8 cellular contexts compared by ENCODE assay signal in the genomic region with DNA sequence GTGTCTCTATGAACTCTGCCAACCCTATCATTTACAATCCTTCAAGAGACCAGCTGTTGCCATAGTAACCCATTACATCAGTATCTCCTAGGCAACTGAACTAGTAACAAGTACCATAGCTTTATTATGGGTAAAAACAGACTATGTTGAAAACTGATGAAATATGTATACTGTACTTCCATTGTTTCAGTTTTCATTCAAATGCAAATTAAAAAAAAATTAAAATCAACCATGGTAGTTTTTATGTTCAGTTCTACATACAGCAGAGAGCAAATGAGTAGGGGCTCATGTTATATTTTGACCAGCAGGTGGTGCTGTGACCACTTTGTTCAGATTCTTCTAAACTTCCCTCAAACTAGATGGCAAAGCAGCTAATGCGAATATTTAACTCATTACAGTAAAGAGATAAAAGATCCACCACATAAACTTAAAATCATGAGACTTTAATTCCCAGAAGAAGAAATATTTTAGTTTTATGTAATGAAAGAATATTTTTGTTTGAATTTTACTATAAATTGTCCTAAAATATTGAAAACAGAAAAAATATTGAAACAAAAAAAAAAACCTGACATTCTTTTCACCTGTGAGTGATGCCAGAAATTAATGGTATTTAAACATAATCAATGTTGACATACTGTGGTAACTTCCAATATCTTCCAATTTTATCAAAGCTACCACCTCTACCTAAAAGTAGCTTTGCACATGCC.
DNase-seq lines count a peak whose midpoint lies in the region; ATAC-seq, FAIRE-seq and TF ChIP-seq lines count a peak whose summit lies in the region.

No MANE protein-coding gene starts in this region.

- CTCF ChIA-PET in Caco-2 (lab: Charles Lee) = interaction anchor here (0.6 to 1.3 kb wide), 5 partner anchors 91 to 948 kb away, joined by 3 read pairs; no protein-coding TSS in a partner anchor

- DNase-seq in Caco-2 (peak; percentile 58 to 68), Kasumi-1 (lab: John Stamatoyannopoulos, UW) (peak; percentile 81 to 83), Peyer's patch (peak in 2 of 3 donors; percentile 58 to 88), foreskin keratinocyte (peak; percentile 26 to 66), ovary (peak in 4 of 5 donors; percentile 49 to 84 (median 59)), urothelium cell line (ENCODE audit: low spot score) (peak; percentile 36)

- TF ChIP-seq POLR2A in Peyer's patch (IDR thresholded peaks at IDR 0.05) = no peak
- no peak for TF ChIP-seq POLR2A in ovary (IDR thresholded peaks at IDR 0.05)

- H3K36me3 Mint-ChIP-seq in Caco-2 (ENCODE audit: insufficient read depth, unreplicated experiment) = no peaks in the 10 kb centered on the region
- no peaks in the 10 kb centered on the region for H3K36me3 Mint-ChIP-seq in activated T-helper 17 cell treated with anti-CD3 and anti-CD28 coated beads, Interleukin-2, amount 50 U/mL, for 72 hours (ENCODE audit: low read depth)

- ATAC-seq in GM21529 (IDR thresholded peaks at IDR 0.05; ENCODE audit: unreplicated experiment) = peak; percentile 33
- ATAC-seq in activated T-helper 17 cell treated with anti-CD3 and anti-CD28 coated beads, Interleukin-2, amount 50 U/mL, for 72 hours (replicated peaks) = peak; percentile 60
- ATAC-seq in foreskin keratinocyte = peak; percentile 92

- H3K27ac ChIP-seq in Peyer's patch = no peak overlapping the region
- H3K27ac ChIP-seq in foreskin keratinocyte = no peak overlapping the region
- peak overlapping the region in 1 of 2 donors; percentile 40 for H3K27ac ChIP-seq in ovary

- TF ChIP-seq CTCF in Caco-2 (IDR thresholded peaks at IDR 0.05; ENCODE audit: insufficient read depth in 1 of 2, low read depth in 1 of 2, low read length in 1 of 2, severe bottlenecking in 1 of 2, unreplicated experiment in 1 of 2) (peak; percentile 69 to 73), Peyer's patch (IDR thresholded peaks at IDR 0.05) (peak; percentile 58 to 91 (median 83)), foreskin keratinocyte (conservative IDR thresholded peaks at IDR 0.05) (peak; percentile 91), ovary (IDR thresholded peaks at IDR 0.05) (peak; percentile 51 to 81 (median 80))

- POLR2A ChIA-PET in Caco-2 (lab: Charles Lee) = no interaction called here

- TF ChIP-seq EP300 in ovary (IDR thresholded peaks at IDR 0.05) = no peak

- no peaks in the 10 kb centered on the region for H3K4me1 Mint-ChIP-seq in Caco-2 (ENCODE audit: low read depth, unreplicated experiment)
- no peaks in the 10 kb centered on the region for H3K4me1 Mint-ChIP-seq in activated T-helper 17 cell treated with anti-CD3 and anti-CD28 coated beads, Interleukin-2, amount 50 U/mL, for 72 hours

- H3K9me3 ChIP-seq in Caco-2 = no peaks in the 10 kb centered on the region
- H3K9me3 ChIP-seq in Peyer's patch = no peaks in the 10 kb centered on the region
- H3K9me3 ChIP-seq in ovary = no peaks in the 10 kb centered on the region

- H3K4me3 ChIP-seq in Caco-2 (ENCODE audit: low read depth, low read length) (no peak overlapping the region), Peyer's patch (no peak overlapping the region), ovary (no peak overlapping the region)

- intact Hi-C loops in Caco-2 (cut with micrococcal nuclease; ENCODE audit: unreplicated experiment) = loop anchor here (1.0 to 10.0 kb wide), 6 partner anchors 355 to 1705 kb away; no protein-coding TSS in a partner anchor
- intact Hi-C loops in ovary (cut with DNase I) = loop anchor here in 2 of 4 donors (5.0 to 10.0 kb wide), 4 partner anchors 155 to 1535 kb away; a partner anchor contains a TSS

- no peak for FAIRE-seq in urothelium cell line (lab: Jason Lieb, UNC)

- H3K27me3 Mint-ChIP-seq in Caco-2 (ENCODE audit: insufficient read depth, unreplicated experiment) = peaks cover 3% of the 10 kb centered on the region
- peaks cover 17% of the 10 kb centered on the region for H3K27me3 Mint-ChIP-seq in activated T-helper 17 cell treated with anti-CD3 and anti-CD28 coated beads, Interleukin-2, amount 50 U/mL, for 72 hours

- H3K27ac Mint-ChIP-seq in Caco-2 (ENCODE audit: unreplicated experiment) = no peak overlapping the region
- no peak overlapping the region for H3K27ac Mint-ChIP-seq in activated T-helper 17 cell treated with anti-CD3 and anti-CD28 coated beads, Interleukin-2, amount 50 U/mL, for 72 hours

- WGBS in ovary, 3 donors = 4 to 9% (median 6%) methylated on average over 1 of the region's 1 CpG

- no TSS peak for BruUV-seq in Caco-2 (replicated peaks; lab: Mats Ljungman, UMichigan)

- H3K4me1 ChIP-seq in Caco-2 (no peaks in the 10 kb centered on the region), Peyer's patch (no peaks in the 10 kb centered on the region), foreskin keratinocyte (no peaks in the 10 kb centered on the region), ovary (ENCODE audit: insufficient read depth) (peaks cover 3% of the 10 kb centered on the region)

- H3K9me3 Mint-ChIP-seq in Caco-2 (ENCODE audit: unreplicated experiment) = no peaks in the 10 kb centered on the region
- H3K9me3 Mint-ChIP-seq in activated T-helper 17 cell treated with anti-CD3 and anti-CD28 coated beads, Interleukin-2, amount 50 U/mL, for 72 hours = no peaks in the 10 kb centered on the region

- no peaks in the 10 kb centered on the region for H3K36me3 ChIP-seq in Caco-2 (ENCODE audit: control insufficient read depth, insufficient read depth, low read length)
- no peaks in the 10 kb centered on the region for H3K36me3 ChIP-seq in Peyer's patch
- no peaks in the 10 kb centered on the region for H3K36me3 ChIP-seq in ovary

- no peak overlapping the region for H3K4me3 Mint-ChIP-seq in Caco-2 (ENCODE audit: unreplicated experiment)
- no peak overlapping the region for H3K4me3 Mint-ChIP-seq in activated T-helper 17 cell treated with anti-CD3 and anti-CD28 coated beads, Interleukin-2, amount 50 U/mL, for 72 hours

- H3K27me3 ChIP-seq in Caco-2 (replicated peaks; ENCODE audit: control insufficient read depth, insufficient read depth, low read length) (no peaks in the 10 kb centered on the region), Peyer's patch (no peaks in the 10 kb centered on the region), foreskin keratinocyte (peaks cover 20% of the 10 kb centered on the region), ovary (no peaks in the 10 kb centered on the region)

Comparison
In these comparisons a context has a peak if more than half of its experiments do, and no peak if none do; other contexts are left out.
1. ATAC-seq: peak in every context shown above with its lines; median percentile 92 in foreskin keratinocyte; 60 in activated T-helper 17 cell treated with anti-CD3 and anti-CD28 coated beads, Interleukin-2, amount 50 U/mL, for 72 hours; 33 in GM21529.